In genomic region chr17:1003972-1004768, GRCh38 we compare ENCODE assay signal across 17 cellular contexts. TPM values are rescaled to one million over a fixed set of nuclear protein-coding genes. Genes with fewer than 3 reads are reported as not detected.
DNase-seq lines count a peak whose midpoint lies in the region; ATAC-seq and TF ChIP-seq lines count a peak whose summit lies in the region.
"Had no signal": no experiment of that assay in that cellular context is flagged by ENCODE, and none has a peak within 500 bp of the region (broad histone marks: within the 10 kb centered on the region; RNA-seq: fewer than 3 reads in every experiment).

No MANE protein-coding gene starts in this region.

- H3K36me3 ChIP-seq in GM23338 (ENCODE audit: insufficient read depth) (peaks cover 23% of the 10 kb centered on the region; the same call in 1 of the 2 replicates), right atrium auricular region (peaks cover 68% of the 10 kb centered on the region)

- peaks cover 16% of the 10 kb centered on the region for H3K4me1 Mint-ChIP-seq in GM23338
- peaks cover 7% of the 10 kb centered on the region for H3K4me1 Mint-ChIP-seq in WTC11
- H3K4me1 Mint-ChIP-seq in stimulated activated naive B cell treated with anti-CD40 and anti-IgM and Interleukin-4, amounts not matched to agents 10 μg/mL and 1 μg/mL and 100 μg/mL, for 72 hours: peaks cover 14 to 17% of the 10 kb centered on the region in 2 donors
- H3K4me1 Mint-ChIP-seq: memory B cell had no signal

- H3K27me3 Mint-ChIP-seq in GM23338 (ENCODE audit: insufficient read depth, low read depth, poor library complexity) (peaks cover 5% of the 10 kb centered on the region), WTC11 (ENCODE audit: low read depth) (no peaks in the 10 kb centered on the region)
- no peaks in the 10 kb centered on the region for H3K27me3 Mint-ChIP-seq in stimulated activated naive B cell treated with anti-CD40 and anti-IgM and Interleukin-4, amounts not matched to agents 10 μg/mL and 1 μg/mL and 100 μg/mL, for 72 hours
- H3K27me3 Mint-ChIP-seq: IgD-negative memory B cell; memory B cell; stimulated activated memory B cell treated with anti-CD40 and anti-IgM and Interleukin-4, amounts not matched to agents 10 μg/mL and 1 μg/mL and 100 μg/mL, for 72 hours had no signal

- H3K4me3 Mint-ChIP-seq in GM23338: no peak overlapping the region
- H3K4me3 Mint-ChIP-seq in WTC11: no peak overlapping the region
- H3K4me3 Mint-ChIP-seq in stimulated activated naive B cell treated with anti-CD40 and anti-IgM and Interleukin-4, amounts not matched to agents 10 μg/mL and 1 μg/mL and 100 μg/mL, for 72 hours: no peak overlapping the region
- H3K4me3 Mint-ChIP-seq: IgD-negative memory B cell; memory B cell; stimulated activated memory B cell treated with anti-CD40 and anti-IgM and Interleukin-4, amounts not matched to agents 10 μg/mL and 1 μg/mL and 100 μg/mL, for 72 hours had no signal

- H4K20me1 ChIP-seq in GM23338 (replicated peaks; ENCODE audit: insufficient read depth): peaks cover 16% of the 10 kb centered on the region

- H3K9me3 ChIP-seq in right atrium auricular region: no peaks in the 10 kb centered on the region

- H3K4me1 ChIP-seq in GM23338 (ENCODE audit: insufficient read depth): no peaks in the 10 kb centered on the region
- peaks cover 0 to 92% of the 10 kb centered on the region in 2 donors for H3K4me1 ChIP-seq in right atrium auricular region

- H3K27ac Mint-ChIP-seq in GM23338: no peak overlapping the region
- no peak overlapping the region for H3K27ac Mint-ChIP-seq in WTC11
- peak overlapping the region; percentile 14 for H3K27ac Mint-ChIP-seq in stimulated activated naive B cell treated with anti-CD40 and anti-IgM and Interleukin-4, amounts not matched to agents 10 μg/mL and 1 μg/mL and 100 μg/mL, for 72 hours

- H3K4me2 ChIP-seq in GM23338: no peak overlapping the region

- no peaks in the 10 kb centered on the region; the same call in 1 of the 2 replicates for H3K79me2 ChIP-seq in GM23338 (replicated peaks; ENCODE audit: insufficient read depth)
- H3K79me2 ChIP-seq: parathyroid adenoma had no signal

- no peaks in the 10 kb centered on the region for H3K9me2 ChIP-seq in GM23338 (ENCODE audit: insufficient read depth)

- no peaks in the 10 kb centered on the region; the same call in 2 of the 3 replicates for H3K9me3 Mint-ChIP-seq in GM23338
- H3K9me3 Mint-ChIP-seq in WTC11: no peaks in the 10 kb centered on the region
- no peaks in the 10 kb centered on the region for H3K9me3 Mint-ChIP-seq in stimulated activated naive B cell treated with anti-CD40 and anti-IgM and Interleukin-4, amounts not matched to agents 10 μg/mL and 1 μg/mL and 100 μg/mL, for 72 hours
- H3K9me3 Mint-ChIP-seq: IgD-negative memory B cell; memory B cell; stimulated activated memory B cell treated with anti-CD40 and anti-IgM and Interleukin-4, amounts not matched to agents 10 μg/mL and 1 μg/mL and 100 μg/mL, for 72 hours had no signal

- H3K4me3 ChIP-seq in GM23338 (no peak overlapping the region), right atrium auricular region (no peak overlapping the region)

- H3K27ac ChIP-seq in GM23338 (ENCODE audit: low read depth): peak overlapping the region; percentile 63; the same call in 1 of the 2 replicates
- peak overlapping the region; percentile 86 to 88 for H3K27ac ChIP-seq in right atrium auricular region
- H3K27ac ChIP-seq: parathyroid adenoma had no signal

- ATAC-seq in GM23338 (no peak; the same call in 2 of the 3 replicates), WTC11 (peak; percentile 12; the same call in 1 of the 2 replicates), HG03045 (IDR thresholded peaks at IDR 0.05; ENCODE audit: unreplicated experiment) (no peak), HG02642 (IDR thresholded peaks at IDR 0.05; ENCODE audit: poor library complexity, unreplicated experiment) (no peak)
- ATAC-seq in stimulated activated naive B cell treated with anti-CD40 and anti-IgM and Interleukin-4, amounts not matched to agents 10 μg/mL and 1 μg/mL and 100 μg/mL, for 72 hours (replicated peaks): no peak
- ATAC-seq: stimulated activated memory B cell treated with anti-CD40 and anti-IgM and Interleukin-4, amounts not matched to agents 10 μg/mL and 1 μg/mL and 100 μg/mL, for 72 hours had no signal

- no peaks in the 10 kb centered on the region for H3K27me3 ChIP-seq in GM23338 (ENCODE audit: insufficient read depth)
- no peaks in the 10 kb centered on the region for H3K27me3 ChIP-seq in right atrium auricular region

- DNase-seq in GM23338 (ENCODE audit: low spot score): no peak
- DNase-seq in WTC11 (ENCODE audit: low spot score): no peak
- no peak for DNase-seq in right atrium auricular region (ENCODE audit: low spot score)
- no peak for DNase-seq in stimulated activated naive B cell treated with anti-CD40 and anti-IgM and Interleukin-4, amounts not matched to agents 10 μg/mL and 1 μg/mL and 100 μg/mL, for 72 hours
- DNase-seq in NK-92 (lab: John Stamatoyannopoulos, UW; ENCODE audit: unreplicated experiment): no peak
- no peak for DNase-seq in stimulated activated CD4-positive, alpha-beta T cell treated with anti-CD3 and anti-CD28 coated beads, Interleukin-15, amount 100 ng/mL, for 24 hours
- DNase-seq: activated CD4-positive, alpha-beta T cell treated with anti-CD3 and anti-CD28 coated beads for 1 hour; DND-41; NCI-H187; NCI-H774; SW 1271 had no signal

- TF ChIP-seq CTCF in GM23338 (conservative IDR thresholded peaks at IDR 0.05; ENCODE audit: low read depth in 2 of 2) (no peak), WTC11 (IDR thresholded peaks at IDR 0.05) (no peak), right atrium auricular region (IDR thresholded peaks at IDR 0.05) (no peak)

- no peak overlapping the region for H2AFZ ChIP-seq in GM23338
- H2AFZ ChIP-seq: parathyroid adenoma had no signal

- H3K36me3 Mint-ChIP-seq in GM23338 (ENCODE audit: low read depth) (peaks cover 48% of the 10 kb centered on the region), WTC11 (peaks cover 33% of the 10 kb centered on the region)
- H3K36me3 Mint-ChIP-seq in stimulated activated naive B cell treated with anti-CD40 and anti-IgM and Interleukin-4, amounts not matched to agents 10 μg/mL and 1 μg/mL and 100 μg/mL, for 72 hours: peaks cover 27 to 40% of the 10 kb centered on the region in 2 donors
- H3K36me3 Mint-ChIP-seq: IgD-negative memory B cell had no signal

- H3F3A ChIP-seq in GM23338 (replicated peaks; ENCODE audit: low read depth): peaks cover 16% of the 10 kb centered on the region; the same call in 1 of the 2 replicates

- CTCF ChIA-PET in WTC11 (lab: Charles Lee): interaction anchor here (0.7 to 9.1 kb wide), 5 partner anchors 7 to 206 kb away, joined by 3 to 56 read pairs (median 7); partner anchors contain the start of genes NXN and TIMM22

- POLR2A ChIA-PET in WTC11 (lab: Charles Lee): interaction anchor here (0.9 kb wide), 1 partner anchor 52 kb away, joined by 3 read pairs; no protein-coding TSS in a partner anchor

TF ChIP-seq in WTC11, 78 proteins besides CTCF, POLR2A, EP300 and RAD21 (continues in another document):
- no peak for TF ChIP-seq OVOL2 (CRISPR knock-in tag; IDR thresholded peaks at IDR 0.05; ENCODE audit: borderline replicate concordance)
- TF ChIP-seq ATF1 (CRISPR knock-in tag; IDR thresholded peaks at IDR 0.05): no peak
- no peak for TF ChIP-seq EMX1 (CRISPR knock-in tag; IDR thresholded peaks at IDR 0.05)
- no peak for TF ChIP-seq USF1 (CRISPR knock-in tag; IDR thresholded peaks at IDR 0.05)
- TF ChIP-seq GABPB1 (CRISPR knock-in tag; IDR thresholded peaks at IDR 0.05): no peak
- TF ChIP-seq PRRX2 (CRISPR knock-in tag; IDR thresholded peaks at IDR 0.05): no peak
- TF ChIP-seq MAX (CRISPR knock-in tag; IDR thresholded peaks at IDR 0.05): no peak
- TF ChIP-seq ZSCAN18 (CRISPR knock-in tag; IDR thresholded peaks at IDR 0.05): no peak
- no peak for TF ChIP-seq ZNF138 (CRISPR knock-in tag; conservative IDR thresholded peaks at IDR 0.05)
- no peak for TF ChIP-seq ZBTB43 (CRISPR knock-in tag; IDR thresholded peaks at IDR 0.05)

RNA-seq across cellular contexts. Expression of gene TIMM22, which starts 7.2 kb away (rescaled TPM):
- 23.1 and 24.4 TPM in 2 replicates for total RNA-seq in GM23338 (2014; rRNA removed; shearing (Covaris generic))
- polyA plus RNA-seq in GM23338 (2016; fragmentation: Nextera tagmentation; extraction: Ambion mirVana): 20.2 and 21.9 TPM in 2 replicates
- total RNA-seq in WTC11 (2021) (17.2 to 18.0 TPM (median 17.4 TPM) in 3 replicates), right atrium auricular region (10 to 100 TPM; 14.8 to 15.4 TPM)

RNA-seq across cellular contexts. Expression of gene NXN, which starts 24.6 kb away (rescaled TPM):
- total RNA-seq in GM23338 (2014; rRNA removed; shearing (Covaris generic)): 90.4 and 105 TPM in 2 replicates
- polyA plus RNA-seq in GM23338 (2016; fragmentation: Nextera tagmentation; extraction: Ambion mirVana): 31.8 and 36.2 TPM in 2 replicates
- total RNA-seq in WTC11 (2021) (96.8 to 100 TPM (median 98.7 TPM) in 3 replicates), right atrium auricular region (10 to 100 TPM; 15.6 to 17.5 TPM)
